Comparison of ENCODE assay signal across 8 cellular contexts in the genomic region with DNA sequence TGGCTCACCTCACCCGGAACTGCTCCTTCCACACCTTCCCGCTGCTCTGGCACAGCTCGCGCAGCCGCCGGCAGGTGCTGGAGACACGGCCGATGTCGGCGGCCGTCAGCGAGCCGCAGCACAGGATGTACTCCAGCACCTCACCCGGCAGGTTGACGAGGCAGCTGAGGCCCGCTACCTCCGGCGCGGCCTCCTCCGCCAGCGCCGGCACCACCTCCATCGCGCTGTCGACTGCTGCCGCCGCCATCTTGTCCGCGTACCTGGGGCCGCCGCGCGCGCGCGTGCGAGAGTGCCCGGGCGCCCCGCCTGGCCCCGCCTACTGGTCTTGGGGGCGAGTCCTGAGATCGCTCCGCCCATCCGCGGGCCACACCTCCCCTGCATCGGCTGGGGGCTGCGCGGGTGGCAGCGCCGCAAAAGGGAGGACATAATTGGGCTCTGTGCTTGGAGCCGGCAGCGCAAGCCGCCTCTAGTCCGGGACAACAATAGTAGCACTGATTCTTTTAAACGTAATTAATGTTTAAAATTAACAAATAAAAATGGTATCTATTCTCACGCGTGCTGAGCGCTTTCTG. TPM values are rescaled to one million over a fixed set of nuclear protein-coding genes. Genes with fewer than 3 reads are reported as not detected.
DNase-seq lines count a peak whose midpoint lies in the region; ATAC-seq and TF ChIP-seq lines count a peak whose summit lies in the region.

TSS of gene FBXO21 (minus strand) at position 261 of the 572 bp plus-strand sequence. CDS start at position 247, 14 bp downstream.

- peak; percentile 86 for DNase-seq in COR-L47 (lab: John Stamatoyannopoulos, UW)
- DNase-seq in HUDEP-2 (lab: John Stamatoyannopoulos, UW; ENCODE audit: unreplicated experiment in 76 of 76): peak in 74 of 76 experiments; percentile 16 to 89 (median 73)
- peak; percentile 52 for DNase-seq in NOMO-1 treated with dmso at 0.1 percent for 144 hours (lab: John Stamatoyannopoulos, UW; ENCODE audit: unreplicated experiment)
- peak; percentile 96 for DNase-seq in activated CD8-positive, alpha-beta memory T cell treated with anti-CD3 and anti-CD28 coated beads, Interleukin-2, amount 50 U/mL, for 4 hours
- peak; percentile 95 for DNase-seq in endothelial cell (ENCODE audit: low spot score)
- DNase-seq in midbrain (lab: John Stamatoyannopoulos, UW): peak; percentile 92
- DNase-seq in stimulated activated CD8-positive, alpha-beta memory T cell treated with anti-CD3 and anti-CD28 coated beads, Interleukin-15, amount 100 ng/mL, for 48 hours (ENCODE audit: low read depth in 2 of 2): peak; percentile 86 to 88

- peak; percentile 97 for ATAC-seq in GM21381 (IDR thresholded peaks at IDR 0.05; ENCODE audit: unreplicated experiment)

- H3K27ac Mint-ChIP-seq in endothelial cell (ENCODE audit: unreplicated experiment): peak within 1 kb of the TSS; percentile 70

- peaks cover 9% of the 10 kb centered on the region for H3K27me3 Mint-ChIP-seq in endothelial cell (ENCODE audit: unreplicated experiment)

- H3K9me3 Mint-ChIP-seq in endothelial cell (ENCODE audit: unreplicated experiment): no peaks in the 10 kb centered on the region

- no peak for TF ChIP-seq CTCF in endothelial cell (IDR thresholded peaks at IDR 0.05; ENCODE audit: unreplicated experiment)

- peaks cover 14% of the 10 kb centered on the region for H3K4me1 Mint-ChIP-seq in endothelial cell (ENCODE audit: unreplicated experiment)

- H3K4me3 Mint-ChIP-seq in endothelial cell (ENCODE audit: unreplicated experiment): peak within 1 kb of the TSS; percentile 97

- H3K36me3 Mint-ChIP-seq in endothelial cell (ENCODE audit: low read depth, unreplicated experiment): peaks cover 9% of the 10 kb centered on the region

RNA-seq across cellular contexts. Expression of gene FBXO21, which starts in this region (rescaled TPM):
- total RNA-seq in endothelial cell (ENCODE audit: unreplicated experiment): 44.7 TPM

Comparison
In these comparisons a context has a peak if more than half of its experiments do, and no peak if none do; other contexts are left out.
1. Peak in every context shown above with its lines: DNase-seq and ATAC-seq.